Comparison of ENCODE assay signal across 20 cellular contexts in genomic region chr1:26767714-26768113, GRCh38. TPM values are rescaled to one million over a fixed set of nuclear protein-coding genes. Genes with fewer than 3 reads are reported as not detected.
DNase-seq lines count a peak whose midpoint lies in the region; ATAC-seq and TF ChIP-seq lines count a peak whose summit lies in the region.
"Had no signal": no experiment of that assay in that cellular context is flagged by ENCODE, and none has a peak within 500 bp of the region (broad histone marks: within the 10 kb centered on the region; RNA-seq: fewer than 3 reads in every experiment).

No MANE protein-coding gene starts in this region.

- no peak overlapping the region for H3K4me3 Mint-ChIP-seq in CD4-positive, alpha-beta memory T cell
- H3K4me3 Mint-ChIP-seq in HFFc6 = no peak overlapping the region

- TF ChIP-seq POLR2A in heart left ventricle (IDR thresholded peaks at IDR 0.05) = no peak

- CTCF ChIA-PET in CD4-positive, alpha-beta memory T cell (lab: Charles Lee; ENCODE audit: partially characterized antibody) = interaction anchor here (1.0 to 1.3 kb wide), 4 partner anchors 14 to 165 kb away, joined by 3 to 4 read pairs (median 4); no protein-coding TSS in a partner anchor
- CTCF ChIA-PET in GM10248 (lab: Yijun Ruan, JAX) = interaction anchor here (0.6 to 1.7 kb wide), 3 partner anchors 16 to 27 kb away, joined by 3 read pairs; no protein-coding TSS in a partner anchor

- peaks cover 81% of the 10 kb centered on the region for H3K36me3 ChIP-seq in CD4-positive, alpha-beta memory T cell (ENCODE audit: insufficient read depth, low read length)
- H3K36me3 ChIP-seq in osteoblast (ENCODE audit: insufficient read depth, low read length) (peaks cover 76% of the 10 kb centered on the region), heart left ventricle (peaks cover 3 to 100% (median 98%) of the 10 kb centered on the region in 9 donors)

- TF ChIP-seq CTCF in HFFc6 (IDR thresholded peaks at IDR 0.05) (no peak), osteoblast (IDR thresholded peaks at IDR 0.05; ENCODE audit: extremely low read depth, low read depth, low read length) (no peak), GM10248 (IDR thresholded peaks at IDR 0.05; ENCODE audit: control extremely low read depth, extremely low read depth, low read depth, missing control alignments) (no peak), heart left ventricle (IDR thresholded peaks at IDR 0.05) (no peak)

- peaks cover 3% of the 10 kb centered on the region for H3K4me1 ChIP-seq in CD4-positive, alpha-beta memory T cell (ENCODE audit: insufficient read depth, low read length)
- H3K4me1 ChIP-seq in osteoblast (ENCODE audit: insufficient read depth, low read length) = peaks cover 44% of the 10 kb centered on the region
- peaks cover 8 to 51% (median 30%) of the 10 kb centered on the region in 12 donors for H3K4me1 ChIP-seq in heart left ventricle
- H3K4me1 ChIP-seq: HAP-1 had no signal

- H3K4me2 ChIP-seq in osteoblast (ENCODE audit: insufficient read depth, low read length) = no peak overlapping the region
- H3K4me2 ChIP-seq: BLaER1 had no signal

- H3K9me3 ChIP-seq in CD4-positive, alpha-beta memory T cell (ENCODE audit: control insufficient read depth in 1 of 2, low read length in 2 of 2) = no peaks in the 10 kb centered on the region
- H3K9me3 ChIP-seq in osteoblast (ENCODE audit: low read depth, low read length) (no peaks in the 10 kb centered on the region), heart left ventricle (no peaks in the 10 kb centered on the region)
- H3K9me3 ChIP-seq: BLaER1, HAP-1, upper lobe of right lung had no signal

- no peaks in the 10 kb centered on the region for H3K27me3 ChIP-seq in CD4-positive, alpha-beta memory T cell (ENCODE audit: insufficient read depth, low read length)
- H3K27me3 ChIP-seq in osteoblast (ENCODE audit: insufficient read depth, low read length) (no peaks in the 10 kb centered on the region), heart left ventricle (no peaks in the 10 kb centered on the region)
- H3K27me3 ChIP-seq: BLaER1, upper lobe of right lung had no signal

- peaks cover 27% of the 10 kb centered on the region for H3K79me2 ChIP-seq in osteoblast (ENCODE audit: insufficient read depth, low read length)

- DNase-seq in CD4-positive, alpha-beta memory T cell = no peak
- DNase-seq in HFFc6 (no peak), osteoblast (ENCODE audit: insufficient read length, low spot score, missing footprints) (peak; percentile 79), MV-4-11 (lab: John Stamatoyannopoulos, UW) (no peak), GM10248 (ENCODE audit: extremely low spot score) (no peak), heart left ventricle (no peak)
- DNase-seq: activated CD4-positive, CD25-positive, alpha-beta regulatory T cell treated with anti-CD3 and anti-CD28 coated beads, Interleukin-2, amount 50 U/mL, for 72 hours; dermis blood vessel endothelial cell; head of caudate nucleus; mesenchymal stem cell; NCI-H345; stimulated activated CD4-positive, alpha-beta T cell treated with anti-CD3 and anti-CD28 coated beads, Interleukin-4, amount 100 ng/mL, for 1 hour; stimulated activated CD8-positive, alpha-beta memory T cell treated with anti-CD3 and anti-CD28 coated beads, Interleukin-4, amount 100 ng/mL, for 48 hours; T-helper 1 cell; upper lobe of right lung had no signal

- H3K4me3 ChIP-seq in CD4-positive, alpha-beta memory T cell (ENCODE audit: low read length in 2 of 2) = no peak overlapping the region
- H3K4me3 ChIP-seq in osteoblast (ENCODE audit: insufficient read depth, low read length) (no peak overlapping the region), heart left ventricle (no peak overlapping the region)
- H3K4me3 ChIP-seq: BLaER1, HAP-1, upper lobe of right lung had no signal

- no peaks in the 10 kb centered on the region for H3K27me3 Mint-ChIP-seq in CD4-positive, alpha-beta memory T cell
- H3K27me3 Mint-ChIP-seq in HFFc6 (ENCODE audit: insufficient read depth) = peaks cover 7% of the 10 kb centered on the region

- H3K36me3 Mint-ChIP-seq in CD4-positive, alpha-beta memory T cell = peaks cover 61 to 80% of the 10 kb centered on the region in 2 donors
- peaks cover 60% of the 10 kb centered on the region for H3K36me3 Mint-ChIP-seq in HFFc6 (ENCODE audit: low read depth)

- no peak overlapping the region for H3K27ac ChIP-seq in CD4-positive, alpha-beta memory T cell (ENCODE audit: low read depth, low read length)
- H3K27ac ChIP-seq in cingulate gyrus (ENCODE audit: low read depth, low read length) (peak overlapping the region; percentile 49), osteoblast (ENCODE audit: low read depth, low read length) (peak overlapping the region; percentile 49), heart left ventricle (peak overlapping the region in 1 of 12 donors; percentile 12)
- H3K27ac ChIP-seq: BLaER1, upper lobe of right lung had no signal

- no peak overlapping the region for H2AFZ ChIP-seq in osteoblast (ENCODE audit: low read length)

- POLR2A ChIA-PET in CD4-positive, alpha-beta memory T cell (lab: Charles Lee; ENCODE audit: partially characterized antibody) = interaction anchor here (1.0 to 1.4 kb wide), 3 partner anchors 23 to 74 kb away, joined by 3 to 5 read pairs (median 3); no protein-coding TSS in a partner anchor
- POLR2A ChIA-PET in GM10248 (lab: Yijun Ruan, JAX) = no interaction called here

- peak overlapping the region in 5 of 7 donors; percentile 5 to 86 (median 82) for H3K27ac Mint-ChIP-seq in CD4-positive, alpha-beta memory T cell
- H3K27ac Mint-ChIP-seq in HFFc6 = peak overlapping the region; percentile 68

- peaks cover 25% of the 10 kb centered on the region for H4K20me1 ChIP-seq in osteoblast (ENCODE audit: insufficient read depth, low read length)

- WGBS in heart left ventricle, 4 donors = 80 to 92% (median 86%) methylated on average over 4 of the region's 4 CpGs

- H3K4me1 Mint-ChIP-seq in CD4-positive, alpha-beta memory T cell = peaks cover 0 to 10% (median 5%) of the 10 kb centered on the region in 4 donors
- peaks cover 60% of the 10 kb centered on the region for H3K4me1 Mint-ChIP-seq in HFFc6 (ENCODE audit: low read depth)

- ATAC-seq in GM21825 (IDR thresholded peaks at IDR 0.05; ENCODE audit: unreplicated experiment) (no peak), heart left ventricle (no peak)
- ATAC-seq: esophagus mucosa, upper lobe of right lung had no signal

- intact Hi-C loops in CD4-positive, alpha-beta memory T cell (cut with micrococcal nuclease) = no loop called here
- intact Hi-C loops in heart left ventricle (cut with DNase I) = loop anchor here in 1 of 10 donors (5.0 kb wide), 1 partner anchor 45 kb away; no protein-coding TSS in a partner anchor

- peaks cover 0 to 2% (median 0%) of the 10 kb centered on the region in 8 donors for H3K9me3 Mint-ChIP-seq in CD4-positive, alpha-beta memory T cell
- H3K9me3 Mint-ChIP-seq in HFFc6 = no peaks in the 10 kb centered on the region

RNA-seq across cellular contexts. Expression of gene PIGV, which starts 20.0 kb away (rescaled TPM):
- total RNA-seq in CD4-positive, alpha-beta memory T cell = 10 to 100 TPM; 17.7 to 18.2 TPM
- polyA plus RNA-seq in CD4-positive, alpha-beta memory T cell = 10 to 100 TPM in 1 of 2 donors, 1 to 10 TPM in 1; 7.9 to 13.2 TPM
- 10 to 100 TPM; 11.5 to 16.4 (median 13.6) TPM for total RNA-seq in HFFc6 (2021; fragmentation: NEBNext Ultra II Directional; extraction: Animal tissue kit (Norgen Biotek cat#: 25700))
- 18.1 and 19.2 TPM in 2 replicates for total RNA-seq in osteoblast
- total RNA-seq in heart left ventricle = 1 to 10 TPM; 4.3 to 8.8 (median 5.6) TPM
- polyA plus RNA-seq in heart left ventricle = 1 to 10 TPM; 2.7 to 4.4 TPM

RNA-seq across cellular contexts. Expression of gene ZDHHC18, which starts 58.8 kb away (rescaled TPM):
- total RNA-seq in CD4-positive, alpha-beta memory T cell = 10 to 100 TPM; 54.9 to 56.4 TPM
- 10 to 100 TPM in 1 of 2 donors, 1 to 10 TPM in 1; 6.2 to 18.1 TPM for polyA plus RNA-seq in CD4-positive, alpha-beta memory T cell
- 10 to 100 TPM; 19.2 to 31.6 (median 23.8) TPM for total RNA-seq in HFFc6 (2021; fragmentation: NEBNext Ultra II Directional; extraction: Animal tissue kit (Norgen Biotek cat#: 25700))
- 6.2 and 7.6 TPM in 2 replicates for total RNA-seq in osteoblast
- total RNA-seq in heart left ventricle = 10 to 100 TPM in 8 of 9 donors, 1 to 10 TPM in 1; 9.2 to 22.5 (median 12.2) TPM
- 10 to 100 TPM in 1 of 2 donors, 1 to 10 TPM in 1; 8.7 to 18.5 TPM for polyA plus RNA-seq in heart left ventricle
